In genomic region chrX:30875957-30876356, GRCh38 we compare ENCODE assay signal across 15 cellular contexts. TPM values are rescaled to one million over a fixed set of nuclear protein-coding genes. Genes with fewer than 3 reads are reported as not detected.
A peak's percentile ranks its signal among the peaks of the same experiment; 100 is the strongest.
DNase-seq lines count a peak whose midpoint lies in the region; TF ChIP-seq lines count a peak whose summit lies in the region.
"Had no signal": no experiment of that assay in that cellular context is flagged by ENCODE, and none has a peak within 500 bp of the region (broad histone marks: within the 10 kb centered on the region; RNA-seq: fewer than 3 reads in every experiment).

No MANE protein-coding gene starts in this region.

- H3K27me3 Mint-ChIP-seq in HFFc6 (ENCODE audit: insufficient read depth) (no peaks in the 10 kb centered on the region), chondrocyte (ENCODE audit: low read depth) (no peaks in the 10 kb centered on the region)
- no peaks in the 10 kb centered on the region for H3K27me3 Mint-ChIP-seq in CD4-positive, alpha-beta memory T cell

- H3K36me3 ChIP-seq in CD4-positive, alpha-beta memory T cell (ENCODE audit: insufficient read depth, low read length) = no peaks in the 10 kb centered on the region

- POLR2A ChIA-PET in CD4-positive, alpha-beta memory T cell (lab: Charles Lee; ENCODE audit: partially characterized antibody) = no interaction called here

- CTCF ChIA-PET in CD4-positive, alpha-beta memory T cell (lab: Charles Lee; ENCODE audit: partially characterized antibody) = no interaction called here

- intact Hi-C loops in CD4-positive, alpha-beta memory T cell (cut with micrococcal nuclease) = no loop called here

- H3K27me3 ChIP-seq in CD4-positive, alpha-beta memory T cell (ENCODE audit: insufficient read depth, low read length) = no peaks in the 10 kb centered on the region

- H3K9me3 ChIP-seq in CD4-positive, alpha-beta memory T cell (ENCODE audit: control insufficient read depth in 1 of 2, low read length in 2 of 2) = no peaks in the 10 kb centered on the region

- peak overlapping the region; percentile 69; the same call in 1 of the 2 replicates for H3K4me3 Mint-ChIP-seq in HFFc6
- no peak overlapping the region for H3K4me3 Mint-ChIP-seq in CD4-positive, alpha-beta memory T cell
- no peak overlapping the region for H3K4me3 Mint-ChIP-seq in chondrocyte (ENCODE audit: unreplicated experiment)
- H3K4me3 Mint-ChIP-seq: T-helper 1 cell treated with Interleukin-12 subunit alpha and Interleukin-12 subunit beta and Interleukin-4 antibody, amounts not matched to agents 30 μg/mL and 1 μg/mL, for 36 hours had no signal

- DNase-seq in AG09319 (ENCODE audit: extremely low read depth, low read depth) (peak; percentile 8), HFFc6 (peak; percentile 61), choroid plexus epithelial cell (ENCODE audit: low read depth) (peak; percentile 76), non-pigmented ciliary epithelial cell (ENCODE audit: low read depth) (peak; percentile 41), SIG-M5 treated with dmso at 0.1 percent for 504 hours (lab: John Stamatoyannopoulos, UW; ENCODE audit: unreplicated experiment) (no peak), HPDE6-E6E7 (ENCODE audit: extremely low spot score) (no peak), chondrocyte (ENCODE audit: low spot score) (no peak)
- no peak for DNase-seq in CD4-positive, alpha-beta memory T cell
- DNase-seq: DMS153; hypothalamus; NCI-H1694 treated with DMSO at 0.1 percent for 48 hours; stimulated activated CD4-positive, alpha-beta T cell treated with anti-CD3 and anti-CD28 coated beads, Interleukin-12 subunit alpha, Interleukin-12 subunit beta, amount 100 ng/mL, for 4 hours; stimulated activated naive CD4-positive, alpha-beta T cell had no signal

- no peaks in the 10 kb centered on the region for H3K36me3 Mint-ChIP-seq in HFFc6 (ENCODE audit: low read depth)
- H3K36me3 Mint-ChIP-seq in CD4-positive, alpha-beta memory T cell = peaks cover 0 to 9% of the 10 kb centered on the region in 2 donors
- H3K36me3 Mint-ChIP-seq in chondrocyte (ENCODE audit: low read depth) = no peaks in the 10 kb centered on the region

- H3K27ac Mint-ChIP-seq in HFFc6 (peak overlapping the region; percentile 85), chondrocyte (ENCODE audit: unreplicated experiment) (no peak overlapping the region)
- H3K27ac Mint-ChIP-seq in CD4-positive, alpha-beta memory T cell = peak overlapping the region in 1 of 7 donors; percentile 41
- H3K27ac Mint-ChIP-seq: T-helper 1 cell treated with Interleukin-12 subunit alpha and Interleukin-12 subunit beta and Interleukin-4 antibody, amounts not matched to agents 30 μg/mL and 1 μg/mL, for 36 hours had no signal

- no peak overlapping the region for H3K4me3 ChIP-seq in choroid plexus epithelial cell (ENCODE audit: low read depth, low read length)
- H3K4me3 ChIP-seq in CD4-positive, alpha-beta memory T cell (ENCODE audit: low read length in 2 of 2) = no peak overlapping the region
- H3K4me3 ChIP-seq: coronary artery had no signal

- H3K4me1 Mint-ChIP-seq in HFFc6 (ENCODE audit: low read depth) (peaks cover 31% of the 10 kb centered on the region), chondrocyte (ENCODE audit: low read depth) (peaks cover 5% of the 10 kb centered on the region)
- H3K4me1 Mint-ChIP-seq in CD4-positive, alpha-beta memory T cell = peaks cover 14 to 47% (median 31%) of the 10 kb centered on the region in 4 donors

- H3K4me1 ChIP-seq in CD4-positive, alpha-beta memory T cell (ENCODE audit: insufficient read depth, low read length) = no peaks in the 10 kb centered on the region

- no peaks in the 10 kb centered on the region for H3K9me3 Mint-ChIP-seq in HFFc6
- peaks cover 0 to 3% (median 0%) of the 10 kb centered on the region in 8 donors for H3K9me3 Mint-ChIP-seq in CD4-positive, alpha-beta memory T cell
- H3K9me3 Mint-ChIP-seq in chondrocyte (ENCODE audit: low read depth) = no peaks in the 10 kb centered on the region
- H3K9me3 Mint-ChIP-seq: T-helper 1 cell treated with Interleukin-12 subunit alpha and Interleukin-12 subunit beta and Interleukin-4 antibody, amounts not matched to agents 30 μg/mL and 1 μg/mL, for 36 hours had no signal

- no peak for TF ChIP-seq CTCF in AG09319 (IDR thresholded peaks at IDR 0.05; ENCODE audit: low read depth, low read length)
- TF ChIP-seq CTCF in HFFc6 (IDR thresholded peaks at IDR 0.05) = no peak
- no peak for TF ChIP-seq CTCF in choroid plexus epithelial cell (conservative IDR thresholded peaks at IDR 0.05; ENCODE audit: low read depth, low read length)
- no peak for TF ChIP-seq CTCF in chondrocyte (IDR thresholded peaks at IDR 0.05)

- H3K27ac ChIP-seq in CD4-positive, alpha-beta memory T cell (ENCODE audit: low read depth, low read length) = no peak overlapping the region
- H3K27ac ChIP-seq: coronary artery had no signal

RNA-seq across cellular contexts. Expression of gene TAB3, which starts 13.1 kb away (rescaled TPM):
- 10 to 100 TPM in 4 of 6 experiments, 1 to 10 TPM in 2; 9.6 to 11.9 (median 10.6) TPM for total RNA-seq in HFFc6 (2021; fragmentation: NEBNext Ultra II Directional; extraction: Animal tissue kit (Norgen Biotek cat#: 25700))
- total RNA-seq in CD4-positive, alpha-beta memory T cell = 10 to 100 TPM; 21.0 to 23.8 TPM
- 1 to 10 TPM; 4.8 to 6.8 TPM for polyA plus RNA-seq in CD4-positive, alpha-beta memory T cell
- total RNA-seq in chondrocyte = 9.2 to 10.5 TPM (median 9.8 TPM) in 3 replicates

Comparison
In these comparisons a context has a peak if more than half of its experiments do, and no peak if none do; other contexts are left out.
1. DNase-seq: peak in AG09319 (single experiment), HFFc6 (single experiment), choroid plexus epithelial cell (single experiment) and non-pigmented ciliary epithelial cell (single experiment); none in SIG-M5 treated with dmso at 0.1 percent for 504 hours (single experiment), CD4-positive, alpha-beta memory T cell (0 of 5), HPDE6-E6E7 (single experiment) and chondrocyte (single experiment).